ENCODE assay signal across 30 cellular contexts in the genomic region with DNA sequence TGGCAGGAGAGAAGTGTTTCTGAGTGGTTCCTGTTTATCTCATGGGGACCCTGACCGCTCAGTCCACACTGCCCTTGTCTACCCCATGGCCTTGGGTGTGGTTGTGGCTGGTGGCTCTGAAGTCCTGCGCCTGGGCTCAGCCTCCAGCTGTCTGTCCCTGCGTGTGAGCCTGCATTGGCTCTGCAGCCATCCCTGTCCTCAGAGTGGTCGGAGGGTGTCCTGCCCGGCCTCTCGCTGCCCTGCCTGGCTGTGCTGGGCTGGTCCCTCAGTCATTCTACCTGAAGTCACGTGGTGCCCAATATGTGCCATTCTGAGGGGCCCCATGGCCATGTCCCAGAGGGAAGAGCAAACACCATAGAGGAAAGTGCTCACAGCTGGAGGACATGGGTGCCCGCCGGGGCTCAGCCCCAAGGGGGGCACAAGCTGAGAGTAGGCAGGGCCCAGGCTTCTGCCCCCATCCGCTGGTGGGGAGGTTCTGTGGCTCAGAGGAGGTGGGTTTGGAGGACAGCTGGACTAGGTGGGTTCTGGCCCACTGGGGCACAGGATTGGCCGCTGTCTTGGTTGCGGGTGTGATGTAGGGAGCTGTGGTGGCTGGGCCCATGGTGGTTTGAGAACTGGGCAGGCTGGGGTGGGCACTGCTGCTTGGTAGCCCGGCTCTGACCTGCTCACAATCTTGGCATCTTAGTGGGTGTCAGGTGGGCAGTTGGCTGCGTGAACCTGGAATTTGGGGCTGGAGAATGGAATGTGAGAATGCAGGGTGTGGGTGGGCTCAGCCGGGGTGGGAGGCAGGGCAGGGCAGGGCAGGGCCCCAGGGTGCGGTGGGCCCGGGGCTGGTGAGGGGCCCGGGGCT. TPM values are rescaled to one million over a fixed set of nuclear protein-coding genes. Genes with fewer than 3 reads are reported as not detected.
DNase-seq lines count a peak whose midpoint lies in the region; ATAC-seq and TF ChIP-seq lines count a peak whose summit lies in the region.
"Had no signal": no experiment of that assay in that cellular context is flagged by ENCODE, and none has a peak within 500 bp of the region (broad histone marks: within the 10 kb centered on the region; RNA-seq: fewer than 3 reads in every experiment).

No MANE protein-coding gene starts in this region.

- TF ChIP-seq CTCF in Panc1 (IDR thresholded peaks at IDR 0.05) (no peak), brain microvascular endothelial cell (IDR thresholded peaks at IDR 0.05; ENCODE audit: low read depth, low read length, missing control alignments) (no peak)

- H3K9me3 ChIP-seq in Panc1 (ENCODE audit: control insufficient read depth, insufficient read depth, low read depth, low read length) = no peaks in the 10 kb centered on the region
- H3K9me3 ChIP-seq: neutrophil, SJSA1, transverse colon had no signal

- no peaks in the 10 kb centered on the region for H3K36me3 Mint-ChIP-seq in activated naive CD4-positive, alpha-beta T cell treated with anti-CD3 and anti-CD28 coated beads, Interleukin-2, amount 50 U/mL, for 72 hours
- no peaks in the 10 kb centered on the region for H3K36me3 Mint-ChIP-seq in memory B cell
- H3K36me3 Mint-ChIP-seq: immature natural killer cell had no signal

- ATAC-seq in activated naive CD4-positive, alpha-beta T cell treated with anti-CD3 and anti-CD28 coated beads, Interleukin-2, amount 50 U/mL, for 72 hours = no peak
- 0 out of 2 replicates have a peak, but pooled peaks have one; percentile 8 for ATAC-seq in Panc1
- no peak for ATAC-seq in memory B cell (ENCODE audit: low read depth)
- ATAC-seq in GM21825 (IDR thresholded peaks at IDR 0.05; ENCODE audit: unreplicated experiment) = no peak
- ATAC-seq in HG03354 (IDR thresholded peaks at IDR 0.05; ENCODE audit: poor library complexity, severe bottlenecking, unreplicated experiment) = no peak
- ATAC-seq: GM23338, left ventricle myocardium superior had no signal

- in situ Hi-C loops in Panc1 (cut with HindIII; ENCODE audit: low pct_unique_long_range_greater_than_20kb, low sequenced_read_pairs) (no loop called here), brain microvascular endothelial cell (cut with HindIII; ENCODE audit: low pct_ligation_motif_present, low sequenced_read_pairs) (no loop called here)

- no peaks in the 10 kb centered on the region for H3K36me3 ChIP-seq in Panc1 (ENCODE audit: control insufficient read depth, insufficient read depth, low read length)
- no peaks in the 10 kb centered on the region for H3K36me3 ChIP-seq in brain microvascular endothelial cell (replicated peaks)
- H3K36me3 ChIP-seq: SJSA1, transverse colon had no signal

- H3K27me3 Mint-ChIP-seq in memory B cell = peaks cover 7% of the 10 kb centered on the region

- no peak overlapping the region for H3K27ac ChIP-seq in Panc1 (ENCODE audit: low read length)
- H3K27ac ChIP-seq in temporal lobe (ENCODE audit: low read depth, low read length) = peak overlapping the region; percentile 17
- no peak overlapping the region for H3K27ac ChIP-seq in brain microvascular endothelial cell
- H3K27ac ChIP-seq: hepatocyte, neutrophil, PC-9, SJSA1, transverse colon had no signal

- H3K4me1 ChIP-seq in Panc1 (ENCODE audit: control insufficient read depth, insufficient read depth, low read length) = no peaks in the 10 kb centered on the region
- H3K4me1 ChIP-seq: SJSA1, transverse colon had no signal

- peak overlapping the region; percentile 25 for H3K4me3 Mint-ChIP-seq in memory B cell
- H3K4me3 Mint-ChIP-seq: GM23338; immature natural killer cell; stimulated activated naive CD8-positive, alpha-beta T cell treated with anti-CD3 and anti-CD28 coated beads, Interleukin-15, Interleukin-2, amounts not matched to agents 100 ng/mL and 50 ng/mL, for 24 hours; T-helper 1 cell treated with Interleukin-12 subunit alpha and Interleukin-12 subunit beta and Interleukin-4 antibody, amounts not matched to agents 30 μg/mL and 1 μg/mL, for 36 hours had no signal

- intact Hi-C loops in Panc1 (cut with micrococcal nuclease; ENCODE audit: unreplicated experiment) = no loop called here

- CTCF ChIA-PET in Panc1 (lab: Charles Lee) = interaction anchor here (0.7 kb wide), 1 partner anchor 25 kb away, joined by 9 read pairs; no protein-coding TSS in a partner anchor

- BruUV-seq in Panc1 (replicated peaks; lab: Mats Ljungman, UMichigan) = no TSS peak

- H3K4me3 ChIP-seq in Panc1 (ENCODE audit: low read depth in 2 of 2, low read length in 2 of 2) (no peak overlapping the region), brain microvascular endothelial cell (ENCODE audit: low read depth, low read length) (no peak overlapping the region)
- H3K4me3 ChIP-seq: GM23338, hepatocyte, PC-9, SJSA1, transverse colon had no signal

- DNase-seq in activated naive CD4-positive, alpha-beta T cell treated with anti-CD3 and anti-CD28 coated beads, Interleukin-2, amount 50 U/mL, for 72 hours (ENCODE audit: low spot score in 2 of 2) = no peak
- no peak for DNase-seq in activated naive CD4-positive, alpha-beta T cell (lab: John Stamatoyannopoulos, UW)
- no peak for DNase-seq in Panc1 (ENCODE audit: low read depth, low spot score)
- no peak for DNase-seq in memory B cell (ENCODE audit: low spot score in 2 of 2)
- no peak for DNase-seq in brain microvascular endothelial cell
- DNase-seq: activated CD4-positive, alpha-beta T cell treated with anti-CD3 and anti-CD28 coated beads for 48 hours; activated CD8-positive, alpha-beta memory T cell treated with anti-CD3 and anti-CD28 coated beads, Interleukin-2, amount 50 U/mL, for 4 hours; activated naive CD4-positive, alpha-beta T cell treated with Interleukin-2 at 50 U/mL for 16 hours; anterior cingulate cortex; Calu3; cerebellar nuclear complex; effector CD4-positive, alpha-beta T cell; foreskin melanocyte; immature natural killer cell; left ventricle myocardium superior; NCI-H2081; NCI-H510A treated with DMSO at 0.1 percent for 48 hours; small intestine; stimulated activated CD4-positive, alpha-beta T cell treated with anti-CD3 and anti-CD28 coated beads, Interleukin-2, amount 100 ng/mL, for 48 hours; transverse colon had no signal

- H3K9me3 Mint-ChIP-seq in activated naive CD4-positive, alpha-beta T cell treated with anti-CD3 and anti-CD28 coated beads, Interleukin-2, amount 50 U/mL, for 72 hours = no peaks in the 10 kb centered on the region
- H3K9me3 Mint-ChIP-seq in memory B cell = no peaks in the 10 kb centered on the region
- H3K9me3 Mint-ChIP-seq: GM23338; immature natural killer cell; stimulated activated naive CD8-positive, alpha-beta T cell treated with anti-CD3 and anti-CD28 coated beads, Interleukin-15, Interleukin-2, amounts not matched to agents 100 ng/mL and 50 ng/mL, for 24 hours; T-helper 1 cell treated with Interleukin-12 subunit alpha and Interleukin-12 subunit beta and Interleukin-4 antibody, amounts not matched to agents 30 μg/mL and 1 μg/mL, for 36 hours had no signal

- peak overlapping the region; percentile 19 to 29 for H3K27ac Mint-ChIP-seq in activated naive CD4-positive, alpha-beta T cell treated with anti-CD3 and anti-CD28 coated beads, Interleukin-2, amount 50 U/mL, for 72 hours
- peak overlapping the region; percentile 73 for H3K27ac Mint-ChIP-seq in memory B cell
- H3K27ac Mint-ChIP-seq: GM23338; immature natural killer cell; stimulated activated naive CD8-positive, alpha-beta T cell treated with anti-CD3 and anti-CD28 coated beads, Interleukin-15, Interleukin-2, amounts not matched to agents 100 ng/mL and 50 ng/mL, for 24 hours; T-helper 1 cell treated with Interleukin-12 subunit alpha and Interleukin-12 subunit beta and Interleukin-4 antibody, amounts not matched to agents 30 μg/mL and 1 μg/mL, for 36 hours had no signal

- H3K4me1 Mint-ChIP-seq in memory B cell = no peaks in the 10 kb centered on the region
- H3K4me1 Mint-ChIP-seq: immature natural killer cell had no signal

- POLR2A ChIA-PET in Panc1 (lab: Charles Lee) = no interaction called here

- H3K27me3 ChIP-seq in Panc1 (ENCODE audit: control insufficient read depth, insufficient read depth, low read length) (no peaks in the 10 kb centered on the region), brain microvascular endothelial cell (replicated peaks) (no peaks in the 10 kb centered on the region)
- H3K27me3 ChIP-seq: hepatocyte, transverse colon had no signal

RNA-seq across cellular contexts. Expression of a gene that starts 11.6 kb away (rescaled TPM):
- total RNA-seq in activated naive CD4-positive, alpha-beta T cell treated with anti-CD3 and anti-CD28 coated beads, Interleukin-2, amount 50 U/mL, for 72 hours = 10 to 100 TPM; 32.6 to 34.1 TPM
- total RNA-seq in Panc1 (2021; ENCODE audit: unreplicated experiment) (47.8 TPM), temporal lobe (3.0 TPM)
- polyA plus RNA-seq in Panc1 (2012; ENCODE audit: insufficient read length) = 42.5 TPM

RNA-seq across cellular contexts. Expression of a gene that starts 16.0 kb away (rescaled TPM):
- 100 to 1,000 TPM; 200 to 214 TPM for total RNA-seq in activated naive CD4-positive, alpha-beta T cell treated with anti-CD3 and anti-CD28 coated beads, Interleukin-2, amount 50 U/mL, for 72 hours
- total RNA-seq in Panc1 (2021; ENCODE audit: unreplicated experiment) = 1,056 TPM
- 2,110 TPM for polyA plus RNA-seq in Panc1 (2012; ENCODE audit: insufficient read length)
- 2.0 TPM for total RNA-seq in temporal lobe

RNA-seq across cellular contexts. Expression of a gene that starts 23.7 kb away (rescaled TPM):
- total RNA-seq in activated naive CD4-positive, alpha-beta T cell treated with anti-CD3 and anti-CD28 coated beads, Interleukin-2, amount 50 U/mL, for 72 hours = 10 to 100 TPM in 1 of 2 donors, 1 to 10 TPM in 1; 2.2 to 10.2 TPM
- total RNA-seq in Panc1 (2021; ENCODE audit: unreplicated experiment) = 4.6 TPM
- 8.4 TPM for polyA plus RNA-seq in Panc1 (2012; ENCODE audit: insufficient read length)
- total RNA-seq in temporal lobe = 20.2 TPM

RNA-seq across cellular contexts. Expression of a gene that starts 28.1 kb away (rescaled TPM):
- under 1 TPM; 0.27 to 0.34 TPM for total RNA-seq in activated naive CD4-positive, alpha-beta T cell treated with anti-CD3 and anti-CD28 coated beads, Interleukin-2, amount 50 U/mL, for 72 hours
- 280 TPM for total RNA-seq in Panc1 (2021; ENCODE audit: unreplicated experiment)
- 1,001 TPM for polyA plus RNA-seq in Panc1 (2012; ENCODE audit: insufficient read length)
- 94.9 TPM for total RNA-seq in temporal lobe

Comparison
In these comparisons a context has a peak if more than half of its experiments do, and no peak if none do; other contexts are left out.
1. RNA of a gene that starts 16.0 kb away (total RNA-seq): 1,056 TPM in Panc1 (single experiment) and 200 to 214 TPM in activated naive CD4-positive, alpha-beta T cell treated with anti-CD3 and anti-CD28 coated beads, Interleukin-2, amount 50 U/mL, for 72 hours; 2.0 TPM in temporal lobe (single experiment); every median in the first group is over 10 times any median in the second.